17 cellular contexts compared by ENCODE assay signal in genomic region chr9:123445981-123446610, GRCh38.
DNase-seq lines count a peak whose midpoint lies in the region; ATAC-seq and TF ChIP-seq lines count a peak whose summit lies in the region.
"Had no signal": no experiment of that assay in that cellular context is flagged by ENCODE, and none has a peak within 500 bp of the region (broad histone marks: within the 10 kb centered on the region; RNA-seq: fewer than 3 reads in every experiment).

No MANE protein-coding gene starts in this region.

- H3K4me1 ChIP-seq in IMR-90 (ENCODE audit: control insufficient read depth, insufficient read depth, low read length) (no peaks in the 10 kb centered on the region), endodermal cell (ENCODE audit: control insufficient read depth, insufficient read depth, low read length) (no peaks in the 10 kb centered on the region)

- H3K27ac Mint-ChIP-seq in endodermal cell (peak overlapping the region; percentile 49), endothelial cell (ENCODE audit: unreplicated experiment) (no peak overlapping the region)
- H3K27ac Mint-ChIP-seq: T-helper 17 cell had no signal

- no peak overlapping the region for H3K4ac ChIP-seq in IMR-90 (ENCODE audit: low read depth, low read length)

- no peaks in the 10 kb centered on the region for H3K36me3 ChIP-seq in IMR-90 (ENCODE audit: control insufficient read depth, insufficient read depth, low read length)
- no peaks in the 10 kb centered on the region for H3K36me3 ChIP-seq in endodermal cell (ENCODE audit: control insufficient read depth, insufficient read depth, low read length)
- H3K36me3 ChIP-seq: ovary had no signal

- WGBS in IMR-90 (ENCODE audit: extremely low coverage in 2 of 2, insufficient read length in 1 of 2), 2 experiments: no CpG with 5 or more reads among the region's 10 CpGs
- WGBS in endodermal cell (ENCODE audit: insufficient coverage in 1 of 2, insufficient read length in 1 of 2), 2 experiments: 81 to 85% methylated on average over 5 to 8 of the region's 10 CpGs

- H3K9me3 ChIP-seq in IMR-90 (ENCODE audit: control insufficient read depth, insufficient read depth, low read length): no peaks in the 10 kb centered on the region
- no peaks in the 10 kb centered on the region for H3K9me3 ChIP-seq in endodermal cell (ENCODE audit: control insufficient read depth, low read length)
- H3K9me3 ChIP-seq: ovary had no signal

- no peak overlapping the region for H3K4me3 Mint-ChIP-seq in endodermal cell
- no peak overlapping the region for H3K4me3 Mint-ChIP-seq in endothelial cell (ENCODE audit: unreplicated experiment)
- H3K4me3 Mint-ChIP-seq: central memory CD8-positive, alpha-beta T cell; T-helper 17 cell had no signal

- in situ Hi-C loops in IMR-90 (cut with MboI; ENCODE audit: low sequenced_read_pairs): no loop called here

- H3K27me3 ChIP-seq in IMR-90 (ENCODE audit: control insufficient read depth, insufficient read depth, low read length) (no peaks in the 10 kb centered on the region), endodermal cell (ENCODE audit: control insufficient read depth, insufficient read depth, low read length, poor library complexity, severe bottlenecking) (no peaks in the 10 kb centered on the region)
- H3K27me3 ChIP-seq: ovary had no signal

- H3K4me2 ChIP-seq in IMR-90 (ENCODE audit: low read depth, low read length): no peak overlapping the region

- dilution Hi-C loops in IMR-90 (cut with HindIII; ENCODE audit: low sequenced_read_pairs, unreplicated experiment): no loop called here

- no peak overlapping the region for H4K91ac ChIP-seq in IMR-90 (ENCODE audit: insufficient read depth, low read depth, low read length)

- no peaks in the 10 kb centered on the region for H3K9me1 ChIP-seq in IMR-90 (ENCODE audit: insufficient read depth, low read length)

- H3K14ac ChIP-seq in IMR-90 (replicated peaks; ENCODE audit: low read depth, low read length): no peak overlapping the region

- H3K4me1 Mint-ChIP-seq in endodermal cell: peaks cover 27% of the 10 kb centered on the region
- no peaks in the 10 kb centered on the region for H3K4me1 Mint-ChIP-seq in endothelial cell (ENCODE audit: unreplicated experiment)
- H3K4me1 Mint-ChIP-seq: central memory CD8-positive, alpha-beta T cell had no signal

- H3K9me3 Mint-ChIP-seq in endodermal cell: no peaks in the 10 kb centered on the region
- no peaks in the 10 kb centered on the region for H3K9me3 Mint-ChIP-seq in endothelial cell (ENCODE audit: unreplicated experiment)
- H3K9me3 Mint-ChIP-seq: activated naive CD4-positive, alpha-beta T cell treated with anti-CD3 and anti-CD28 coated beads, Interleukin-2, amount 50 U/mL, for 72 hours; central memory CD8-positive, alpha-beta T cell had no signal

- no peak overlapping the region for H2BK15ac ChIP-seq in IMR-90 (ENCODE audit: low read depth, low read length)

- no TSS peak for BruUV-seq in IMR-90 (replicated peaks; lab: Mats Ljungman, UMichigan)

- CTCF ChIA-PET in IMR-90 (lab: Yijun Ruan, JAX): interaction anchor here (0.7 kb wide), 1 partner anchor 45 kb away, joined by 3 read pairs; no protein-coding TSS in a partner anchor

- H3K23ac ChIP-seq in IMR-90 (ENCODE audit: low read depth, low read length): no peak overlapping the region

- H4K8ac ChIP-seq in IMR-90 (ENCODE audit: low read depth in 2 of 2, low read length in 2 of 2): no peak overlapping the region

- intact Hi-C loops in IMR-90 (cut with micrococcal nuclease): no loop called here

- TF ChIP-seq RAD21 in IMR-90 (IDR thresholded peaks at IDR 0.05; ENCODE audit: low read length): no peak

- no peak overlapping the region for H3K9ac ChIP-seq in IMR-90 (ENCODE audit: low read depth, low read length)
- H3K9ac ChIP-seq in endodermal cell (ENCODE audit: extremely low read depth, low read length, poor library complexity, severe bottlenecking): no peak overlapping the region

- H4K5ac ChIP-seq in IMR-90 (ENCODE audit: low read depth, low read length): no peak overlapping the region

- no peak for TF ChIP-seq POLR2A in IMR-90 (IDR thresholded peaks at IDR 0.05; ENCODE audit: low read depth, low read length)

- H3K4me3 ChIP-seq in IMR-90 (ENCODE audit: insufficient read depth, low read depth, low read length) (no peak overlapping the region), endodermal cell (ENCODE audit: low read length) (no peak overlapping the region)
- H3K4me3 ChIP-seq: ovary had no signal

- no peak overlapping the region for H3K18ac ChIP-seq in IMR-90 (ENCODE audit: low read depth, low read length)

- no peak overlapping the region for H2BK120ac ChIP-seq in IMR-90 (ENCODE audit: low read depth, low read length)

- no peak overlapping the region for H3K56ac ChIP-seq in IMR-90 (ENCODE audit: extremely low read depth, insufficient read depth, low read length)

- no peak overlapping the region for H2AFZ ChIP-seq in IMR-90 (replicated peaks; ENCODE audit: low read length, poor library complexity)

- peak overlapping the region; percentile 28 for H2AK9ac ChIP-seq in IMR-90 (replicated peaks; ENCODE audit: low read depth, low read length, poor library complexity)

- H3K27ac ChIP-seq in IMR-90 (ENCODE audit: insufficient read depth, low read length) (no peak overlapping the region), endodermal cell (ENCODE audit: low read depth, low read length) (no peak overlapping the region)
- H3K27ac ChIP-seq: ovary had no signal

- peaks cover 3% of the 10 kb centered on the region for H3K36me3 Mint-ChIP-seq in endodermal cell (ENCODE audit: low read depth)
- H3K36me3 Mint-ChIP-seq in endothelial cell (ENCODE audit: low read depth, unreplicated experiment): peaks cover 3% of the 10 kb centered on the region
- H3K36me3 Mint-ChIP-seq: activated naive CD4-positive, alpha-beta T cell treated with anti-CD3 and anti-CD28 coated beads, Interleukin-2, amount 50 U/mL, for 72 hours had no signal

- POLR2A ChIA-PET in IMR-90 (lab: Charles Lee; ENCODE audit: unreplicated experiment): no interaction called here

- H3K27me3 Mint-ChIP-seq in endodermal cell (ENCODE audit: insufficient read depth) (no peaks in the 10 kb centered on the region), endothelial cell (ENCODE audit: unreplicated experiment) (peaks cover 2% of the 10 kb centered on the region)
- H3K27me3 Mint-ChIP-seq: central memory CD8-positive, alpha-beta T cell; T-helper 17 cell had no signal

- no peaks in the 10 kb centered on the region for H4K20me1 ChIP-seq in IMR-90 (ENCODE audit: insufficient read depth, low read length)

- DNase-seq in Daoy (ENCODE audit: low read depth) (peak; percentile 98), IMR-90 (peak; percentile 43), endodermal cell (peak; percentile 76), myocyte (ENCODE audit: low read depth) (peak; percentile 11), endothelial cell (ENCODE audit: low spot score) (no peak)
- DNase-seq in activated CD4-positive, CD25-positive, alpha-beta regulatory T cell treated with anti-CD3 and anti-CD28 coated beads, Interleukin-2, amount 50 U/mL, for 72 hours: no peak
- DNase-seq: GDM1; Kasumi-1; NCI-H1436 treated with DMSO at 0.1 percent for 48 hours; ovary; SHP77 treated with DMSO at 0.1 percent for 48 hours; stimulated activated naive CD8-positive, alpha-beta T cell treated with anti-CD3 and anti-CD28 coated beads, Interleukin-15, Interleukin-2, amounts not matched to agents 100 U/mL and 50 U/mL, for 24 hours; T-helper 17 cell had no signal

- no peaks in the 10 kb centered on the region for H3K79me1 ChIP-seq in IMR-90 (ENCODE audit: low read depth in 1 of 2, low read length in 2 of 2)

- TF ChIP-seq CTCF in IMR-90 (conservative IDR thresholded peaks at IDR 0.05; ENCODE audit: low read depth, low read length) (no peak), endodermal cell (conservative IDR thresholded peaks at IDR 0.05) (no peak), endothelial cell (IDR thresholded peaks at IDR 0.05; ENCODE audit: unreplicated experiment) (no peak)

- H2BK5ac ChIP-seq in IMR-90 (ENCODE audit: low read depth, low read length, poor library complexity, severe bottlenecking): no peak overlapping the region

- no peak overlapping the region for H2AK5ac ChIP-seq in IMR-90 (ENCODE audit: low read depth, low read length)

- ATAC-seq in IMR-90 (ENCODE audit: low read depth) (no peak), GM21390 (IDR thresholded peaks at IDR 0.05; ENCODE audit: unreplicated experiment) (no peak), GM21447 (IDR thresholded peaks at IDR 0.05; ENCODE audit: unreplicated experiment) (no peak)
- ATAC-seq: activated naive CD4-positive, alpha-beta T cell treated with anti-CD3 and anti-CD28 coated beads, Interleukin-2, amount 50 U/mL, for 72 hours; stimulated activated naive CD8-positive, alpha-beta T cell treated with anti-CD3 and anti-CD28 coated beads, Interleukin-15, Interleukin-2, amounts not matched to agents 100 U/mL and 50 U/mL, for 24 hours; T-helper 17 cell had no signal

- H2BK20ac ChIP-seq in IMR-90 (ENCODE audit: low read depth, low read length): no peak overlapping the region

TF ChIP-seq in IMR-90, 13 proteins besides CTCF, POLR2A, EP300 and RAD21 (continues in another document):
- TF ChIP-seq BHLHE40 (IDR thresholded peaks at IDR 0.05; ENCODE audit: low read depth, low read length): no peak
- TF ChIP-seq ELK1 (IDR thresholded peaks at IDR 0.05; ENCODE audit: borderline replicate concordance, low read depth, low read length): no peak
- no peak for TF ChIP-seq MXI1 (IDR thresholded peaks at IDR 0.05; ENCODE audit: borderline replicate concordance, low read depth, low read length)
- no peak for TF ChIP-seq NFE2L2 (IDR thresholded peaks at IDR 0.05; ENCODE audit: low read depth, low read length)
- TF ChIP-seq MAZ (IDR thresholded peaks at IDR 0.05; ENCODE audit: borderline replicate concordance, low read depth, low read length): no peak
- TF ChIP-seq USF2 (IDR thresholded peaks at IDR 0.05; ENCODE audit: low read depth, low read length): no peak
- TF ChIP-seq CHD1 (IDR thresholded peaks at IDR 0.05; ENCODE audit: low read depth, low read length): no peak
- no peak for TF ChIP-seq MAFK (IDR thresholded peaks at IDR 0.05; ENCODE audit: low read depth, low read length)

Comparison
In these comparisons a context has a peak if more than half of its experiments do, and no peak if none do; other contexts are left out.
1. DNase-seq: peak in Daoy (single experiment), IMR-90 (single experiment), endodermal cell (single experiment) and myocyte (single experiment); none in activated CD4-positive, CD25-positive, alpha-beta regulatory T cell treated with anti-CD3 and anti-CD28 coated beads, Interleukin-2, amount 50 U/mL, for 72 hours (single experiment) and endothelial cell (single experiment).